In the genomic region with DNA sequence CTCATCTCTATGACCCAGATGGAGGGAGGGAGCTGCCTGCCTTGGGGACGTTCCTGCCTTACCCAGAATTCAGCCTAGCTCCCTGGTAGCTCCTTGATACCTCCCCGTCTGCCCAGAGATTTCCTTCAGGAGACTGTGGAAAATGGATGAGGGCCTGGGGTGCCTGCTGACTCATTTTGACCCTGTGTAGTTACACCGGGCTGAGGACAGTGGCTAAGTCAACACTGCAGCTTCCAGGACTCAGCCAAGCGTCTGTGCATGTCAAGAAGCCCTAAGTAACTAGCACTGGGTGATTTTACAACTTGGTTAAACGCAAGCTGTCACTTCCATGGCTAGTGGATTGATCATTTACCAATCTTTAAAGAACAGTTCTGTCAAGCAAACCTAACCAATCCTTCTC, we compare ENCODE assay signal across 1 cellular context.
TF ChIP-seq lines count a peak whose summit lies in the region.

No MANE protein-coding gene starts in this region.

TF ChIP-seq in GM12878, 131 proteins besides CTCF, POLR2A, EP300 and RAD21:
- TF ChIP-seq CEBPZ (IDR thresholded peaks at IDR 0.05; ENCODE audit: low read depth, low read length): no peak
- TF ChIP-seq ZNF24 (IDR thresholded peaks at IDR 0.05): peak; percentile 64; the same call in 1 of the 2 replicates
- no peak for TF ChIP-seq STAT3 (IDR thresholded peaks at IDR 0.05; ENCODE audit: low read depth, low read length)
- TF ChIP-seq KDM1A (IDR thresholded peaks at IDR 0.05; ENCODE audit: borderline replicate concordance): no peak
- TF ChIP-seq FOXM1 (IDR thresholded peaks at IDR 0.05; ENCODE audit: low read depth, low read length): no peak
